In the genomic region with DNA sequence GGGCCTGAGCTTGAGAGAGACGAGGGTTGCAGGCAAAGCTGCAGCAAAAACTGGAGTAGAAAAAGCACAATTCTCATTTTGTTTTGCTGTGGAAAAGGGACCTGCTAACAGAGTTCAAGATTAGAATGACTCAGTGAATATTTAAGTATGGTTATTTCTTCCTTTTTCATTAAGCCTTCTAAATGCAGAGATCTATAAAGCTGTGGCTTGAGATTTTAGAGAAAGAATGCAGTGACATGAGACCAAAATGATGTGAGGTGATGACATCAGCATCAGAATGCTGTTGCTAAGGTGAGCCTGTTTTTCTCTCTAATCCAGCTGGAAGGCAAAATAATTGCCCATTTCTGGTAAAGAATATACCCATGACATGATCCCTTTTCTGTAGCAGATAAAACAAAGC, we compare ENCODE assay signal across 18 cellular contexts. TPM values are rescaled to one million over a fixed set of nuclear protein-coding genes. Genes with fewer than 3 reads are reported as not detected.
A peak's percentile ranks its signal among the peaks of the same experiment; 100 is the strongest.
DNase-seq lines count a peak whose midpoint lies in the region; ATAC-seq, FAIRE-seq and TF ChIP-seq lines count a peak whose summit lies in the region.
"Had no signal": no experiment of that assay in that cellular context is flagged by ENCODE, and none has a peak within 500 bp of the region (broad histone marks: within the 10 kb centered on the region; RNA-seq: fewer than 3 reads in every experiment).

No MANE protein-coding gene starts in this region.

- DNase-seq in HFFc6 (peak; percentile 35), K562 (ENCODE audit: extremely low read depth in 1 of 4, low spot score in 3 of 4) (no peak), neural progenitor cell (ENCODE audit: low spot score) (no peak), ovary (no peak), WTC11 (ENCODE audit: low spot score) (no peak)
- DNase-seq: activated CD4-positive, alpha-beta T cell treated with anti-CD3 and anti-CD28 coated beads, Interleukin-2, amount 50 U/mL, for 48 hours; cortex of kidney; DMS153; Kasumi-1; NCI-H1694; NCI-H446 treated with DMSO at 0.1 percent for 48 hours; small intestine; uterus had no signal

- POLR2A ChIA-PET in K562 (lab: Yijun Ruan, JAX) (no interaction called here), WTC11 (lab: Charles Lee) (no interaction called here)

- 38% methylated on average over 1 of the region's 1 CpG for WGBS in K562 (ENCODE audit: insufficient coverage, low coverage, missing lambda C conversion rate)
- WGBS in ovary, 3 donors: 26 to 62% (median 46%) methylated on average over 1 of the region's 1 CpG

- no peak overlapping the region for H3K4me3 ChIP-seq in BLaER1 treated with 17β-estradiol and CSF1 and Interleukin-3, amounts not matched to agents 10 nM and 100 nM
- H3K4me3 ChIP-seq in K562: no peak overlapping the region
- no peak overlapping the region for H3K4me3 ChIP-seq in neural progenitor cell
- H3K4me3 ChIP-seq in ovary: no peak overlapping the region
- H3K4me3 ChIP-seq: uterus had no signal

- peak overlapping the region in 1 of 11 experiments; percentile 53; a peak in 3 of 22 replicates for H3K9ac ChIP-seq in BLaER1 treated with 17β-estradiol and CSF1 and Interleukin-3, amounts not matched to agents 10 nM and 100 nM
- H3K9ac ChIP-seq in K562 (ENCODE audit: insufficient read depth in 1 of 2, low read depth in 2 of 2, low read length in 2 of 2): no peak overlapping the region
- H3K9ac ChIP-seq in neural progenitor cell: no peak overlapping the region

- no peaks in the 10 kb centered on the region for H3F3A ChIP-seq in neural progenitor cell (ENCODE audit: low read depth)

- H3K79me2 ChIP-seq in K562 (ENCODE audit: control insufficient read depth, insufficient read depth, low read length): no peaks in the 10 kb centered on the region
- H3K79me2 ChIP-seq in neural progenitor cell (ENCODE audit: low read depth): no peaks in the 10 kb centered on the region

- H3K9me3 Mint-ChIP-seq in HFFc6: no peaks in the 10 kb centered on the region
- H3K9me3 Mint-ChIP-seq in neural progenitor cell: peaks cover 7% of the 10 kb centered on the region
- peaks cover 11% of the 10 kb centered on the region for H3K9me3 Mint-ChIP-seq in WTC11
- H3K9me3 Mint-ChIP-seq: stimulated activated effector memory CD8-positive, alpha-beta T cell treated with anti-CD3 and anti-CD28 coated beads, Interleukin-12 subunit alpha, Interleukin-12 subunit beta, amount 100 ng/mL, for 72 hours had no signal

- CTCF ChIA-PET in K562 (lab: Yijun Ruan, JAX; ENCODE audit: low intra/inter-chr PET ratio) (no interaction called here), WTC11 (lab: Charles Lee) (interaction anchor here (2.2 to 3.8 kb wide), 3 partner anchors 102 to 194 kb away, joined by 8 to 28 read pairs (median 10); no protein-coding TSS in a partner anchor)

- no peak for FAIRE-seq in K562 (lab: Jason Lieb, UNC)
- FAIRE-seq: small intestine had no signal

- H2AFZ ChIP-seq in K562 (ENCODE audit: low read depth, low read length) (0 out of 2 replicates have a peak overlapping the region, but pooled peaks have one; percentile 17), neural progenitor cell (replicated peaks) (no peak overlapping the region)

- ATAC-seq in K562 (no peak), HG03460 (IDR thresholded peaks at IDR 0.05; ENCODE audit: unreplicated experiment) (no peak), HG03196 (IDR thresholded peaks at IDR 0.05; ENCODE audit: unreplicated experiment) (no peak), WTC11 (no peak)
- ATAC-seq: stimulated activated effector memory CD8-positive, alpha-beta T cell treated with anti-CD3 and anti-CD28 coated beads, Interleukin-12 subunit alpha, Interleukin-12 subunit beta, amount 100 ng/mL, for 72 hours had no signal

- intact Hi-C loops in K562 (cut with micrococcal nuclease): no loop called here
- intact Hi-C loops in ovary (cut with DNase I): loop anchor here in 2 of 4 donors (10.0 kb wide), 1 partner anchor 97 kb away; no protein-coding TSS in a partner anchor

- no peaks in the 10 kb centered on the region for H3K36me3 ChIP-seq in BLaER1 treated with 17β-estradiol and CSF1 and Interleukin-3, amounts not matched to agents 10 nM and 100 nM
- H3K36me3 ChIP-seq in K562 (ENCODE audit: control insufficient read depth, insufficient read depth, low read length) (no peaks in the 10 kb centered on the region), neural progenitor cell (no peaks in the 10 kb centered on the region), ovary (no peaks in the 10 kb centered on the region)
- H3K36me3 ChIP-seq: uterus had no signal

- no peak for TF ChIP-seq POLR2A in K562 (conservative IDR thresholded peaks at IDR 0.05)
- TF ChIP-seq POLR2A in ovary (IDR thresholded peaks at IDR 0.05): no peak

- H3K27me3 ChIP-seq in BLaER1 treated with 17β-estradiol and CSF1 and Interleukin-3, amounts not matched to agents 10 nM and 100 nM: peaks cover 0 to 37% (median 0%) of the 10 kb centered on the region in 11 experiments; a peak in 6 of 22 replicates
- H3K27me3 ChIP-seq in K562 (ENCODE audit: control insufficient read depth in 2 of 2, insufficient read depth in 2 of 2, low read length in 2 of 2) (no peaks in the 10 kb centered on the region), neural progenitor cell (no peaks in the 10 kb centered on the region), ovary (no peaks in the 10 kb centered on the region)
- H3K27me3 ChIP-seq: uterus had no signal

- TF ChIP-seq CTCF in HFFc6 (IDR thresholded peaks at IDR 0.05) (no peak), K562 (IDR thresholded peaks at IDR 0.05 in 2 of 3, conservative IDR thresholded peaks at IDR 0.05 in 1 of 3; ENCODE audit: insufficient read depth in 2 of 3, low read depth in 1 of 3, low read length in 3 of 3) (no peak), neural progenitor cell (IDR thresholded peaks at IDR 0.05) (no peak), ovary (IDR thresholded peaks at IDR 0.05) (no peak), WTC11 (IDR thresholded peaks at IDR 0.05) (no peak)

- peaks cover 30 to 61% (median 48%) of the 10 kb centered on the region in 10 experiments for H3K4me1 ChIP-seq in BLaER1 treated with 17β-estradiol and CSF1 and Interleukin-3, amounts not matched to agents 10 nM and 100 nM
- H3K4me1 ChIP-seq in K562 (replicated peaks in 1 of 2; ENCODE audit: control insufficient read depth in 2 of 2, insufficient read depth in 2 of 2, low read length in 2 of 2): no peaks in the 10 kb centered on the region; a peak in 1 of 5 replicates
- no peaks in the 10 kb centered on the region for H3K4me1 ChIP-seq in neural progenitor cell
- H3K4me1 ChIP-seq in ovary (ENCODE audit: insufficient read depth): peaks cover 5% of the 10 kb centered on the region
- H3K4me1 ChIP-seq: uterus had no signal

- no TSS peak for BruUV-seq in K562 (replicated peaks; lab: Mats Ljungman, UMichigan)

- TF ChIP-seq EP300 in K562 (IDR thresholded peaks at IDR 0.05; ENCODE audit: low read length) (no peak), ovary (IDR thresholded peaks at IDR 0.05) (no peak)

- H4K20me1 ChIP-seq in BLaER1 treated with 17β-estradiol and CSF1 and Interleukin-3, amounts not matched to agents 10 nM and 100 nM: peaks cover 0 to 4% (median 0%) of the 10 kb centered on the region in 11 experiments; a peak in 1 of 22 replicates
- no peaks in the 10 kb centered on the region for H4K20me1 ChIP-seq in K562 (replicated peaks; ENCODE audit: control insufficient read depth, insufficient read depth, low read length)
- H4K20me1 ChIP-seq in neural progenitor cell (ENCODE audit: low read depth): no peaks in the 10 kb centered on the region

- peak overlapping the region; percentile 19; the same call in 1 of the 2 replicates for H3K27ac Mint-ChIP-seq in HFFc6
- H3K27ac Mint-ChIP-seq in neural progenitor cell: peak overlapping the region; percentile 9
- H3K27ac Mint-ChIP-seq in WTC11: no peak overlapping the region
- H3K27ac Mint-ChIP-seq: stimulated activated effector memory CD8-positive, alpha-beta T cell treated with anti-CD3 and anti-CD28 coated beads, Interleukin-12 subunit alpha, Interleukin-12 subunit beta, amount 100 ng/mL, for 72 hours had no signal

- peaks cover 1% of the 10 kb centered on the region; the same call in 1 of the 2 replicates for H3K27me3 Mint-ChIP-seq in HFFc6 (ENCODE audit: insufficient read depth)
- peaks cover 6% of the 10 kb centered on the region for H3K27me3 Mint-ChIP-seq in neural progenitor cell (ENCODE audit: insufficient read depth, low read depth)
- peaks cover 44% of the 10 kb centered on the region for H3K27me3 Mint-ChIP-seq in WTC11 (ENCODE audit: low read depth)

- H3K4me1 Mint-ChIP-seq in HFFc6 (ENCODE audit: low read depth) (peaks cover 20% of the 10 kb centered on the region), neural progenitor cell (peaks cover 7% of the 10 kb centered on the region), WTC11 (no peaks in the 10 kb centered on the region)

- H3K4me3 Mint-ChIP-seq in HFFc6: no peak overlapping the region
- no peak overlapping the region for H3K4me3 Mint-ChIP-seq in neural progenitor cell
- no peak overlapping the region for H3K4me3 Mint-ChIP-seq in WTC11
- H3K4me3 Mint-ChIP-seq: stimulated activated effector memory CD8-positive, alpha-beta T cell treated with anti-CD3 and anti-CD28 coated beads, Interleukin-12 subunit alpha, Interleukin-12 subunit beta, amount 100 ng/mL, for 72 hours had no signal

- H3K27ac ChIP-seq in BLaER1 treated with 17β-estradiol and CSF1 and Interleukin-3, amounts not matched to agents 10 nM and 100 nM: peak overlapping the region in 6 of 11 experiments; percentile 14 to 75 (median 64); a peak in 8 of 22 replicates
- H3K27ac ChIP-seq in K562 (ENCODE audit: extremely low read depth, low read depth, low read length) (no peak overlapping the region), neural progenitor cell (no peak overlapping the region), ovary (peak overlapping the region in 1 of 2 donors; percentile 30)
- H3K27ac ChIP-seq: epithelial cell of prostate, uterus had no signal

- no peak for TF ChIP-seq RAD21 in K562 (CRISPR knock-in tag; conservative IDR thresholded peaks at IDR 0.05 in 1 of 2, IDR thresholded peaks at IDR 0.05 in 1 of 2)

- in situ Hi-C loops in K562 (cut with MboI): loop anchor here (5.0 kb wide), 1 partner anchor 94 kb away; no protein-coding TSS in a partner anchor

- peaks cover 14 to 25% (median 21%) of the 10 kb centered on the region in 11 experiments for H3K9me3 ChIP-seq in BLaER1 treated with 17β-estradiol and CSF1 and Interleukin-3, amounts not matched to agents 10 nM and 100 nM (replicated peaks in 1 of 11)
- H3K9me3 ChIP-seq in K562 (replicated peaks; ENCODE audit: control insufficient read depth, insufficient read depth, low read depth, low read length): peaks cover 3% of the 10 kb centered on the region
- H3K9me3 ChIP-seq in neural progenitor cell (ENCODE audit: low read depth): no peaks in the 10 kb centered on the region
- no peaks in the 10 kb centered on the region for H3K9me3 ChIP-seq in ovary
- H3K9me3 ChIP-seq: uterus had no signal

- H3K36me3 Mint-ChIP-seq in HFFc6 (ENCODE audit: low read depth) (no peaks in the 10 kb centered on the region), neural progenitor cell (no peaks in the 10 kb centered on the region), WTC11 (no peaks in the 10 kb centered on the region)
- H3K36me3 Mint-ChIP-seq: stimulated activated effector memory CD8-positive, alpha-beta T cell treated with anti-CD3 and anti-CD28 coated beads, Interleukin-12 subunit alpha, Interleukin-12 subunit beta, amount 100 ng/mL, for 72 hours had no signal

- H3K4me2 ChIP-seq in BLaER1 treated with 17β-estradiol and CSF1 and Interleukin-3, amounts not matched to agents 10 nM and 100 nM: peak overlapping the region; percentile 30 to 81 (median 75); a peak in 19 of 22 replicates
- no peak overlapping the region for H3K4me2 ChIP-seq in K562 (ENCODE audit: insufficient read depth, low read length)
- H3K4me2 ChIP-seq in neural progenitor cell: no peak overlapping the region

- H3K9me1 ChIP-seq in K562 (ENCODE audit: control insufficient read depth, insufficient read depth, low read length): no peaks in the 10 kb centered on the region

RNA-seq across cellular contexts. Expression of a gene that starts 10.8 kb away (rescaled TPM):
- total RNA-seq in HFFc6 (2021; fragmentation: NEBNext Ultra II Directional; extraction: Animal tissue kit (Norgen Biotek cat#: 25700)): 100 to 1,000 TPM in 3 of 6 experiments, 10 to 100 TPM in 3; 78.5 to 138 (median 99.8) TPM
- total RNA-seq in K562 (2011; cell fraction: chromatin; rRNA removed; ENCODE audit: low replicate concordance): 15.8 and 50.2 TPM in 2 replicates
- total RNA-seq in K562 (2011; cell fraction: nucleolus; rRNA removed): 6.8 and 9.1 TPM in 2 replicates
- 14.8 and 18.3 TPM in 2 replicates for total RNA-seq in K562 (2011; cell fraction: nucleoplasm; rRNA removed)
- total RNA-seq in K562 (2014; rRNA removed): 13.8 and 14.1 TPM in 2 replicates
- 22.8 and 26.7 TPM in 2 replicates for total RNA-seq in K562 (2014; rRNA removed; fragmentation: Illumina TruSeq; extraction: Trizol)
- 6.3 and 7.5 TPM in 2 replicates for total RNA-seq in K562 (2015; rRNA removed; fragmentation: Illumina TruSeq; extraction: Trizol)
- 22.0 and 24.8 TPM in 2 replicates for total RNA-seq in K562 (2021)
- polyA plus RNA-seq in K562 (2011; rRNA removed): 14.7 and 16.8 TPM in 2 replicates
- polyA plus RNA-seq in K562 (2011; cell fraction: cytosol; rRNA removed): 8.7 and 16.4 TPM in 2 replicates
- 14.1 and 16.0 TPM in 2 replicates for polyA plus RNA-seq in K562 (2011; cell fraction: nucleus; rRNA removed)
- polyA plus RNA-seq in K562 (2012): 7.2 and 20.6 TPM in 2 replicates
- 18.2 and 19.6 TPM in 2 replicates for polyA plus RNA-seq in K562 (2014; fragmentation: Illumina TruSeq; extraction: Trizol)
- polyA plus RNA-seq in K562 (2014; fragmentation: Nextera tagmentation; extraction: Ambion mirVana): 10 to 100 TPM in 1 of 2 experiments, 1 to 10 TPM in 1; 7.0 to 10.5 TPM
- 9.1 and 11.7 TPM in 2 replicates for polyA plus RNA-seq in K562 (2014; rRNA removed)
- polyA minus RNA-seq in K562 (2011; rRNA and poly(A)+ RNA removed): 63.7 and 74.2 TPM in 2 replicates
- 18.5 and 23.4 TPM in 2 replicates for polyA minus RNA-seq in K562 (2011; cell fraction: cytosol; rRNA and poly(A)+ RNA removed)
- polyA minus RNA-seq in K562 (2011; cell fraction: nucleus; rRNA and poly(A)+ RNA removed): 16.4 and 39.1 TPM in 2 replicates
- total RNA-seq in neural progenitor cell (ENCODE audit: low replicate concordance): 19.6 and 25.0 TPM in 2 replicates
- 100 to 1,000 TPM in 1 of 7 donors, 10 to 100 TPM in 6; 65.5 to 110 (median 97.8) TPM for total RNA-seq in ovary
- 10 to 100 TPM; 43.7 to 53.3 TPM for polyA plus RNA-seq in ovary
- 0.85 to 1.9 TPM (median 1.7 TPM) in 3 replicates for total RNA-seq in WTC11 (2021)

Comparison
In these comparisons a context has a peak if more than half of its experiments do, and no peak if none do; other contexts are left out.
1. H3K27ac ChIP-seq: peak in BLaER1 treated with 17β-estradiol and CSF1 and Interleukin-3, amounts not matched to agents 10 nM and 100 nM (6 of 11); none in K562 (single experiment) and neural progenitor cell (single experiment).
2. H3K4me2 ChIP-seq: peak in BLaER1 treated with 17β-estradiol and CSF1 and Interleukin-3, amounts not matched to agents 10 nM and 100 nM (11 of 11); none in K562 (single experiment) and neural progenitor cell (single experiment).